Comparison of ENCODE assay signal across 2 cellular contexts in genomic region chr20:47764154-47764734, GRCh38.
TF ChIP-seq lines count a peak whose summit lies in the region.

No MANE protein-coding gene starts in this region.

TF ChIP-seq in HCT116, 20 proteins besides CTCF, POLR2A, EP300 and RAD21:
- TF ChIP-seq SIN3A (IDR thresholded peaks at IDR 0.05; ENCODE audit: low read depth) (no peak), REST (IDR thresholded peaks at IDR 0.05; ENCODE audit: low read depth) (no peak), MAX (IDR thresholded peaks at IDR 0.05) (no peak), ELF1 (IDR thresholded peaks at IDR 0.05; ENCODE audit: borderline replicate concordance, low read depth) (no peak), FOSL1 (IDR thresholded peaks at IDR 0.05; ENCODE audit: low read depth) (no peak), TCF7L2 (IDR thresholded peaks at IDR 0.05; ENCODE audit: borderline replicate concordance, extremely low read depth, insufficient read depth, insufficient read length) (no peak), SP1 (IDR thresholded peaks at IDR 0.05; ENCODE audit: low read depth) (no peak), ZFX (IDR thresholded peaks at IDR 0.05) (no peak), EZH2 (IDR thresholded peaks at IDR 0.05) (no peak)
- TF ChIP-seq, protein P1, sequence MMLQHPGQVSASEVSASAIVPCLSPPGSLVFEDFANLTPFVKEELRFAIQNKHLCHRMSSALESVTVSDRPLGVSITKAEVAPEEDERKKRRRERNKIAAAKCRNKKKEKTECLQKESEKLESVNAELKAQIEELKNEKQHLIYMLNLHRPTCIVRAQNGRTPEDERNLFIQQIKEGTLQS (IDR thresholded peaks at IDR 0.05) = no peak

TF ChIP-seq in SK-N-SH, 30 proteins besides CTCF, POLR2A, EP300 and RAD21:
- no peak for TF ChIP-seq RFX5 (IDR thresholded peaks at IDR 0.05; ENCODE audit: low read length)
- 0 out of 2 replicates have a peak, but pooled peaks have one; percentile 42 for TF ChIP-seq USF1 (IDR thresholded peaks at IDR 0.05; ENCODE audit: borderline replicate concordance, low read depth)
